ENCODE assay signal across 8 cellular contexts in the genomic region with DNA sequence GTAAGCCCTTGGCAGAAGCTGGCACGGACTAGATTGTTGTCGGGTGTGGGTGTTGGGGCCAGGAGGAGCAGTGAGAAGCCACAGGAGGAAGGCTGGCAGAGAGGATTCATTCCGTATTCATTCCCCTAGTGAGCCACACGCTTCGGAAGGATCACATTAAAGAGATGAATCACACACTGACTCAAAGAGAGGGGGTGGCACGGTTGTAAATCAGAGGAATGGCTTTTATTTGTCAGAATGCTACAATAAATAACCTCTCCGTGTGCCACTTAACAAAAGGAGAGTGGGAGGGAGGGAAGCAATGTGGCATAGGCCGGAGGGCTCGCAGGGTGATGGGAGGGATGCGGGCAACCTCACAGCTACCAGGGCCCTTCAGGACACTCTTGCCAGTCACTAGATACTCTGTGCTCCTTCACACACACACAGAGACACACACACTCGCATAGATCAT.
DNase-seq lines count a peak whose midpoint lies in the region; ATAC-seq and TF ChIP-seq lines count a peak whose summit lies in the region.

No MANE protein-coding gene starts in this region.

- H3K4me1 Mint-ChIP-seq in stimulated activated effector memory CD8-positive, alpha-beta T cell treated with anti-CD3 and anti-CD28 coated beads, Interleukin-12 subunit alpha, Interleukin-12 subunit beta, amount 100 ng/mL, for 72 hours = peaks cover 39% of the 10 kb centered on the region

- H3K27ac Mint-ChIP-seq in stimulated activated effector memory CD8-positive, alpha-beta T cell treated with anti-CD3 and anti-CD28 coated beads, Interleukin-12 subunit alpha, Interleukin-12 subunit beta, amount 100 ng/mL, for 72 hours = peak overlapping the region; percentile 81

- H3K4me3 Mint-ChIP-seq in stimulated activated effector memory CD8-positive, alpha-beta T cell treated with anti-CD3 and anti-CD28 coated beads, Interleukin-12 subunit alpha, Interleukin-12 subunit beta, amount 100 ng/mL, for 72 hours = peak overlapping the region; percentile 59

- TF ChIP-seq POLR2A in GM18505 (IDR thresholded peaks at IDR 0.05; ENCODE audit: borderline replicate concordance, extremely low read depth, insufficient read depth, insufficient read length) = no peak

- H3K36me3 Mint-ChIP-seq in stimulated activated effector memory CD8-positive, alpha-beta T cell treated with anti-CD3 and anti-CD28 coated beads, Interleukin-12 subunit alpha, Interleukin-12 subunit beta, amount 100 ng/mL, for 72 hours = no peaks in the 10 kb centered on the region

- peak; percentile 95 for ATAC-seq in stimulated activated effector memory CD8-positive, alpha-beta T cell treated with anti-CD3 and anti-CD28 coated beads, Interleukin-12 subunit alpha, Interleukin-12 subunit beta, amount 100 ng/mL, for 72 hours
- ATAC-seq in GM18505 (IDR thresholded peaks at IDR 0.05; ENCODE audit: unreplicated experiment) = no peak

- no peaks in the 10 kb centered on the region for H3K9me3 Mint-ChIP-seq in stimulated activated effector memory CD8-positive, alpha-beta T cell treated with anti-CD3 and anti-CD28 coated beads, Interleukin-12 subunit alpha, Interleukin-12 subunit beta, amount 100 ng/mL, for 72 hours

- DNase-seq in NCI-H2107 treated with DMSO at 0.1 percent for 48 hours (lab: John Stamatoyannopoulos, UW; ENCODE audit: unreplicated experiment) (peak; percentile 46), NCI-H2107 (lab: John Stamatoyannopoulos, UW) (no peak), foreskin melanocyte (peak; percentile 53), NCI-H2029 treated with DMSO at 0.1 percent for 48 hours (lab: John Stamatoyannopoulos, UW) (no peak), SHP77 treated with DMSO at 0.1 percent for 48 hours (lab: John Stamatoyannopoulos, UW) (no peak)
- DNase-seq in activated CD4-positive, alpha-beta T cell treated with anti-CD3 and anti-CD28 coated beads, Interleukin-2, amount 50 U/mL, for 4 hours = peak; percentile 7 to 17
- no peak for DNase-seq in stimulated activated effector memory CD8-positive, alpha-beta T cell treated with anti-CD3 and anti-CD28 coated beads, Interleukin-12 subunit alpha, Interleukin-12 subunit beta, amount 100 ng/mL, for 72 hours (ENCODE audit: low spot score in 2 of 2)

Comparison
In these comparisons a context has a peak if more than half of its experiments do, and no peak if none do; other contexts are left out.
1. DNase-seq: peak in NCI-H2107 treated with DMSO at 0.1 percent for 48 hours (single experiment), activated CD4-positive, alpha-beta T cell treated with anti-CD3 and anti-CD28 coated beads, Interleukin-2, amount 50 U/mL, for 4 hours (2 of 2) and foreskin melanocyte (single experiment); none in NCI-H2107 (single experiment), stimulated activated effector memory CD8-positive, alpha-beta T cell treated with anti-CD3 and anti-CD28 coated beads, Interleukin-12 subunit alpha, Interleukin-12 subunit beta, amount 100 ng/mL, for 72 hours (0 of 2), NCI-H2029 treated with DMSO at 0.1 percent for 48 hours (single experiment) and SHP77 treated with DMSO at 0.1 percent for 48 hours (single experiment).